ENCODE assay signal across 16 cellular contexts in the genomic region with DNA sequence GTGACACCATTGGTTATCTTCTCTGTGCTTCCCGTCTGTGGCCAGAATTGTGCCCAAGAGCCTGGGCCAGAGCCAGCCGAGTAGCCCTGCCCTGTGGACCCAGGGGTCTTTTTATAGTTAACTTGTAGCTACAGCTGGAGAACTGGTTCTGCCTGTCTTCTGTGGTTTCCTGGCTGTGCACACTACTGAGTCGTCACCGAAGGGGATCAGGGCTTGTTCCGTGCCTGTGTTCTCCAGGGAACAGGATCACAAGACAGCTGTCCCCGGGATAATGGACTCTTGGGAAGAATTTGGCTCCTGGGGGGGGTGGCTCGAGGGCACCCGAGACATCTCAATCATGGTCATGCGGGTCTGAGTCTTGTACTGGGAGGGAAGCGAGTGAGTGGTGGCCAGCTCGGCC. TPM values are rescaled to one million over a fixed set of nuclear protein-coding genes. Genes with fewer than 3 reads are reported as not detected.
A peak's percentile ranks its signal among the peaks of the same experiment; 100 is the strongest.
DNase-seq lines count a peak whose midpoint lies in the region; ATAC-seq and TF ChIP-seq lines count a peak whose summit lies in the region.
"Had no signal": no experiment of that assay in that cellular context is flagged by ENCODE, and none has a peak within 500 bp of the region (broad histone marks: within the 10 kb centered on the region; RNA-seq: fewer than 3 reads in every experiment).

No MANE protein-coding gene starts in this region.

- no peak for TF ChIP-seq EP300 in suprapubic skin (IDR thresholded peaks at IDR 0.05)

- no peaks in the 10 kb centered on the region for H4K20me1 ChIP-seq in Loucy (ENCODE audit: insufficient read depth, low read length, poor library complexity, severe bottlenecking)

- no peaks in the 10 kb centered on the region for H3K79me2 ChIP-seq in Loucy (ENCODE audit: insufficient read depth, low read length)

- DNase-seq in adrenal gland: peak in 4 of 7 donors; percentile 24 to 56 (median 27)
- peak in 1 of 3 donors; percentile 13 for DNase-seq in mucosa of descending colon
- DNase-seq in suprapubic skin (ENCODE audit: low spot score in 2 of 2): no peak
- DNase-seq in activated CD4-positive, CD25-positive, alpha-beta regulatory T cell treated with anti-CD3 and anti-CD28 coated beads, Interleukin-2, amount 50 U/mL, for 72 hours: no peak
- DNase-seq: activated CD4-positive, alpha-beta memory T cell treated with anti-CD3 and anti-CD28 coated beads, Interleukin-2, amount 10 ng/mL, durations not matched to agents 7 days and 5 days; GF-D8; NCI-H1048; NCI-H526; OCI-M1 had no signal

- H3K9me2 ChIP-seq in Loucy (replicated peaks; ENCODE audit: low read depth, low read length): no peaks in the 10 kb centered on the region

- H3K9me3 ChIP-seq in Loucy (ENCODE audit: insufficient read depth, low read depth, low read length) (no peaks in the 10 kb centered on the region), adrenal gland (replicated peaks in 1 of 3) (no peaks in the 10 kb centered on the region), mucosa of descending colon (no peaks in the 10 kb centered on the region), suprapubic skin (no peaks in the 10 kb centered on the region)

- H2AFZ ChIP-seq in Loucy (ENCODE audit: low read length): no peak overlapping the region

- H3K27me3 ChIP-seq in Loucy (ENCODE audit: insufficient read depth, low read length, poor library complexity, severe bottlenecking) (no peaks in the 10 kb centered on the region), adrenal gland (peaks cover 3% of the 10 kb centered on the region), suprapubic skin (no peaks in the 10 kb centered on the region)

- H3F3A ChIP-seq in Loucy (ENCODE audit: low read depth): no peaks in the 10 kb centered on the region

- H3K4me1 ChIP-seq in Loucy (ENCODE audit: insufficient read depth, low read length, poor library complexity, severe bottlenecking) (peaks cover 32% of the 10 kb centered on the region), adrenal gland (replicated peaks in 1 of 2) (no peaks in the 10 kb centered on the region), mucosa of descending colon (ENCODE audit: low read depth) (no peaks in the 10 kb centered on the region), suprapubic skin (no peaks in the 10 kb centered on the region)

- 61 to 79% (median 71%) methylated on average over 3 to 11 of the region's 11 CpGs for WGBS in adrenal gland, 4 donors
- WGBS in suprapubic skin: 38% methylated on average over 6 of the region's 11 CpGs

- peak overlapping the region; percentile 16 for H3K4me2 ChIP-seq in Loucy (ENCODE audit: low read depth, low read length, poor library complexity, severe bottlenecking)

- H3K27ac ChIP-seq in adrenal gland (peak overlapping the region in 2 of 5 donors; percentile 27 to 64), suprapubic skin (peak overlapping the region; percentile 24)

- H3K4me3 ChIP-seq in Loucy (ENCODE audit: low read length, poor library complexity, severe bottlenecking) (no peak overlapping the region), adrenal gland (no peak overlapping the region), mucosa of descending colon (no peak overlapping the region), suprapubic skin (no peak overlapping the region)

- TF ChIP-seq POLR2A in adrenal gland (IDR thresholded peaks at IDR 0.05): no peak
- TF ChIP-seq POLR2A in suprapubic skin (IDR thresholded peaks at IDR 0.05): no peak

- ATAC-seq in mucosa of descending colon (peak; percentile 45), HG02884 (IDR thresholded peaks at IDR 0.05; ENCODE audit: unreplicated experiment) (no peak), GM19324 (IDR thresholded peaks at IDR 0.05; ENCODE audit: low FRiP score, unreplicated experiment) (no peak)
- ATAC-seq: activated naive CD4-positive, alpha-beta T cell treated with anti-CD3 and anti-CD28 coated beads, Interleukin-2, amount 50 U/mL, for 72 hours had no signal

- H3K9ac ChIP-seq in Loucy (ENCODE audit: low read depth, low read length, poor library complexity, severe bottlenecking): no peak overlapping the region

- TF ChIP-seq CTCF in Loucy (conservative IDR thresholded peaks at IDR 0.05; ENCODE audit: low read length): no peak
- no peak for TF ChIP-seq CTCF in adrenal gland (IDR thresholded peaks at IDR 0.05)
- no peak for TF ChIP-seq CTCF in mucosa of descending colon (IDR thresholded peaks at IDR 0.05)
- no peak for TF ChIP-seq CTCF in suprapubic skin (IDR thresholded peaks at IDR 0.05)

- H3K36me3 ChIP-seq in Loucy (ENCODE audit: insufficient read depth, low read length) (no peaks in the 10 kb centered on the region), adrenal gland (replicated peaks in 1 of 2) (no peaks in the 10 kb centered on the region), mucosa of descending colon (ENCODE audit: low read depth) (no peaks in the 10 kb centered on the region), suprapubic skin (no peaks in the 10 kb centered on the region)

- intact Hi-C loops in adrenal gland (cut with DNase I) (no loop called here), mucosa of descending colon (cut with DNase I, micrococcal nuclease) (no loop called here)

RNA-seq across cellular contexts. Expression of gene OPN1LW, which starts 22.1 kb away (rescaled TPM):
- not detected for total RNA-seq in adrenal gland
- polyA plus RNA-seq in adrenal gland: not detected
- not detected for total RNA-seq in mucosa of descending colon
- not detected for total RNA-seq in suprapubic skin
- total RNA-seq: activated CD4-positive, alpha-beta memory T cell treated with anti-CD3 and anti-CD28 coated beads, Interleukin-2, amount 10 ng/mL, durations not matched to agents 7 days and 5 days; activated naive CD4-positive, alpha-beta T cell treated with anti-CD3 and anti-CD28 coated beads, Interleukin-2, amount 50 U/mL, for 72 hours; temporal lobe had no signal
- polyA plus RNA-seq: esophagus, IgD-negative memory B cell had no signal

RNA-seq across cellular contexts. Expression of gene MECP2, which starts 24.4 kb away (rescaled TPM):
- total RNA-seq in adrenal gland (10 to 100 TPM; 35.0 to 67.7 (median 60.3) TPM), mucosa of descending colon (10 to 100 TPM; 33.5 to 55.6 (median 35.6) TPM), suprapubic skin (10 to 100 TPM; 19.7 to 76.0 (median 33.9) TPM)
- 10 to 100 TPM; 23.3 to 28.6 (median 24.5) TPM for polyA plus RNA-seq in adrenal gland

Comparison
In these comparisons a context has a peak if more than half of its experiments do, and no peak if none do; other contexts are left out.
1. DNase-seq: peak in adrenal gland (4 of 7); none in suprapubic skin (0 of 2) and activated CD4-positive, CD25-positive, alpha-beta regulatory T cell treated with anti-CD3 and anti-CD28 coated beads, Interleukin-2, amount 50 U/mL, for 72 hours (single experiment).